ENCODE assay signal across 34 cellular contexts in genomic region chr5:10475931-10476687, GRCh38. TPM values are rescaled to one million over a fixed set of nuclear protein-coding genes. Genes with fewer than 3 reads are reported as not detected.
"Had no signal": no experiment of that assay in that cellular context is flagged by ENCODE, and none has a peak within 500 bp of the region (broad histone marks: within the 10 kb centered on the region; RNA-seq: fewer than 3 reads in every experiment).

No MANE protein-coding gene starts in this region.

- H3K27ac ChIP-seq: ascending aorta, brain microvascular endothelial cell, coronary artery, gastroesophageal sphincter, ovary, prostate gland, sigmoid colon, testis, transverse colon, uterus, VCaP had no signal

- H3K9me3 ChIP-seq: ovary, prostate gland, testis had no signal

- H3K27me3 ChIP-seq: ascending aorta, brain microvascular endothelial cell, dorsolateral prefrontal cortex, ovary, sigmoid colon, testis, transverse colon, uterus had no signal

- H3K36me3 ChIP-seq: ascending aorta, brain microvascular endothelial cell, gastroesophageal sphincter, ovary, prostate gland, sigmoid colon, transverse colon, uterus had no signal

- H3K9me3 Mint-ChIP-seq: activated CD4-positive, alpha-beta memory T cell treated with anti-CD3 and anti-CD28 coated beads, Interleukin-2, amount 10 ng/mL, durations not matched to agents 7 days and 5 days; activated CD4-positive, alpha-beta T cell treated with anti-CD3 and anti-CD28 coated beads, Interleukin-2, amount 10 ng/mL, durations not matched to agents 24 days and 14 days; effector memory CD8-positive, alpha-beta T cell; T-helper 1 cell treated with Interleukin-12 subunit alpha and Interleukin-12 subunit beta and Interleukin-4 antibody, amounts not matched to agents 30 μg/mL and 1 μg/mL, for 36 hours had no signal

- H3K27me3 Mint-ChIP-seq: activated T-cell treated with anti-CD3 and anti-CD28 coated beads, Interleukin-2, amount 50 U/mL, for 24 hours had no signal

- H3K4me3 ChIP-seq: ascending aorta, coronary artery, dorsolateral prefrontal cortex, gastroesophageal sphincter, ovary, prostate gland, sigmoid colon, testis, transverse colon, uterus had no signal

- ATAC-seq: effector memory CD8-positive, alpha-beta T cell; gastroesophageal sphincter; left cardiac atrium; naive thymus-derived CD4-positive, alpha-beta T cell had no signal

- H3K4me3 Mint-ChIP-seq: activated CD4-positive, alpha-beta memory T cell treated with anti-CD3 and anti-CD28 coated beads, Interleukin-2, amount 10 ng/mL, durations not matched to agents 7 days and 5 days; activated CD4-positive, alpha-beta T cell treated with anti-CD3 and anti-CD28 coated beads, Interleukin-2, amount 10 ng/mL, durations not matched to agents 24 days and 14 days; activated naive CD4-positive, alpha-beta T cell treated with anti-CD3 and anti-CD28 coated beads, Interleukin-2, amount 10 ng/mL, durations not matched to agents 7 days and 5 days; activated naive CD8-positive, alpha-beta T cell treated with anti-CD3 and anti-CD28 coated beads, Interleukin-2, amount 10 ng/mL, durations not matched to agents 7 days and 5 days; activated T-cell treated with anti-CD3 and anti-CD28 coated beads, Interleukin-2, amount 50 U/mL, for 24 hours; effector memory CD8-positive, alpha-beta T cell; naive thymus-derived CD4-positive, alpha-beta T cell; T-helper 1 cell treated with Interleukin-12 subunit alpha and Interleukin-12 subunit beta and Interleukin-4 antibody, amounts not matched to agents 30 μg/mL and 1 μg/mL, for 36 hours had no signal

- H3K4me1 Mint-ChIP-seq: activated CD4-positive, alpha-beta memory T cell treated with anti-CD3 and anti-CD28 coated beads, Interleukin-2, amount 10 ng/mL, durations not matched to agents 7 days and 5 days; activated CD4-positive, alpha-beta T cell treated with anti-CD3 and anti-CD28 coated beads, Interleukin-2, amount 10 ng/mL, durations not matched to agents 24 days and 14 days; activated naive CD4-positive, alpha-beta T cell treated with anti-CD3 and anti-CD28 coated beads, Interleukin-2, amount 10 ng/mL, durations not matched to agents 7 days and 5 days; activated naive CD8-positive, alpha-beta T cell treated with anti-CD3 and anti-CD28 coated beads, Interleukin-2, amount 10 ng/mL, durations not matched to agents 7 days and 5 days; naive thymus-derived CD4-positive, alpha-beta T cell had no signal

- H3K27ac Mint-ChIP-seq: activated CD4-positive, alpha-beta memory T cell treated with anti-CD3 and anti-CD28 coated beads, Interleukin-2, amount 10 ng/mL, durations not matched to agents 7 days and 5 days; activated CD4-positive, alpha-beta T cell treated with anti-CD3 and anti-CD28 coated beads, Interleukin-2, amount 10 ng/mL, durations not matched to agents 24 days and 14 days; activated naive CD4-positive, alpha-beta T cell treated with anti-CD3 and anti-CD28 coated beads, Interleukin-2, amount 10 ng/mL, durations not matched to agents 7 days and 5 days; activated naive CD8-positive, alpha-beta T cell treated with anti-CD3 and anti-CD28 coated beads, Interleukin-2, amount 10 ng/mL, durations not matched to agents 7 days and 5 days; activated T-cell treated with anti-CD3 and anti-CD28 coated beads, Interleukin-2, amount 50 U/mL, for 24 hours; effector memory CD8-positive, alpha-beta T cell; naive thymus-derived CD4-positive, alpha-beta T cell; T-helper 1 cell treated with Interleukin-12 subunit alpha and Interleukin-12 subunit beta and Interleukin-4 antibody, amounts not matched to agents 30 μg/mL and 1 μg/mL, for 36 hours had no signal

- DNase-seq: activated CD4-positive, alpha-beta memory T cell treated with anti-CD3 and anti-CD28 coated beads, Interleukin-2, amount 10 ng/mL, durations not matched to agents 7 days and 5 days; activated CD4-positive, alpha-beta T cell treated with anti-CD3 and anti-CD28 coated beads, Interleukin-2, amount 10 ng/mL, durations not matched to agents 24 days and 14 days; activated CD4-positive, CD25-positive, alpha-beta regulatory T cell treated with anti-CD3 and anti-CD28 coated beads, Interleukin-2, amount 50 U/mL, for 72 hours; activated CD8-positive, alpha-beta memory T cell treated with anti-CD3 and anti-CD28 coated beads, Interleukin-2, amount 50 U/mL, for 48 hours; activated gamma-delta T cell; activated naive CD4-positive, alpha-beta T cell treated with anti-CD3 and anti-CD28 coated beads, Interleukin-2, amount 10 ng/mL, durations not matched to agents 7 days and 5 days; activated naive CD8-positive, alpha-beta T cell treated with anti-CD3 and anti-CD28 coated beads, Interleukin-2, amount 10 ng/mL, durations not matched to agents 7 days and 5 days; activated T-cell treated with anti-CD3 and anti-CD28 coated beads, Interleukin-2, amount 50 U/mL, for 24 hours; brain microvascular endothelial cell; dorsolateral prefrontal cortex; effector memory CD8-positive, alpha-beta T cell; erythroblast; head of caudate nucleus; left cardiac atrium; midbrain; naive thymus-derived CD4-positive, alpha-beta T cell; ovary; retina; sigmoid colon; small intestine; stimulated activated CD4-positive, alpha-beta T cell treated with anti-CD3 and anti-CD28 coated beads, Interleukin-15, amount 100 ng/mL, for 24 hours; stimulated activated CD4-positive, alpha-beta T cell treated with anti-CD3 and anti-CD28 coated beads, Interleukin-2, amount 100 ng/mL, for 24 hours; stimulated activated naive CD4-positive, alpha-beta T cell; T-helper 9 cell; testis; transverse colon; uterus had no signal

- H3K36me3 Mint-ChIP-seq: activated naive CD4-positive, alpha-beta T cell treated with anti-CD3 and anti-CD28 coated beads, Interleukin-2, amount 10 ng/mL, durations not matched to agents 7 days and 5 days; activated naive CD8-positive, alpha-beta T cell treated with anti-CD3 and anti-CD28 coated beads, Interleukin-2, amount 10 ng/mL, durations not matched to agents 7 days and 5 days had no signal

- H3K4me1 ChIP-seq: ascending aorta, gastroesophageal sphincter, prostate gland, sigmoid colon, testis, uterus had no signal

RNA-seq across cellular contexts. Expression of gene ROPN1L, which starts 34.4 kb away (rescaled TPM):
- total RNA-seq: activated CD4-positive, alpha-beta T cell treated with anti-CD3 and anti-CD28 coated beads, Interleukin-2, amount 10 ng/mL, durations not matched to agents 24 days and 14 days; ascending aorta had no signal
- polyA plus RNA-seq: keratinocyte had no signal
